In genomic region chr7:127589901-127590300, GRCh38 we compare ENCODE assay signal across 13 cellular contexts. TPM values are rescaled to one million over a fixed set of nuclear protein-coding genes. Genes with fewer than 3 reads are reported as not detected.
DNase-seq lines count a peak whose midpoint lies in the region; ATAC-seq and TF ChIP-seq lines count a peak whose summit lies in the region.
"Had no signal": no experiment of that assay in that cellular context is flagged by ENCODE, and none has a peak within 500 bp of the region (broad histone marks: within the 10 kb centered on the region; RNA-seq: fewer than 3 reads in every experiment).

No MANE protein-coding gene starts in this region.

- no peaks in the 10 kb centered on the region for H3K27me3 Mint-ChIP-seq in activated T-cell treated with anti-CD3 and anti-CD28 coated beads, Interleukin-2, amount 50 U/mL, for 4 hours (ENCODE audit: low read depth)
- peaks cover 21% of the 10 kb centered on the region for H3K27me3 Mint-ChIP-seq in endodermal cell (ENCODE audit: insufficient read depth)

- H3K27ac Mint-ChIP-seq in endodermal cell: no peak overlapping the region

- 95 to 100% methylated on average over 1 to 3 of the region's 3 CpGs for WGBS in endodermal cell (ENCODE audit: insufficient coverage in 1 of 2, insufficient read length in 1 of 2), 2 experiments

- CTCF ChIA-PET in Panc1 (lab: Charles Lee): no interaction called here

- DNase-seq in activated T-cell treated with anti-CD3 and anti-CD28 coated beads, Interleukin-2, amount 50 U/mL, for 4 hours: no peak
- no peak for DNase-seq in activated T-cell treated with anti-CD3 and anti-CD28 coated beads, Interleukin-2, amount 50 U/mL, for 1 hour
- no peak for DNase-seq in Panc1 (ENCODE audit: low read depth, low spot score)
- DNase-seq in endodermal cell: no peak
- no peak for DNase-seq in NOMO-1 treated with DMSO at 0.1 percent for 48 hours (lab: John Stamatoyannopoulos, UW; ENCODE audit: unreplicated experiment)
- DNase-seq in NCI-H2171 (lab: John Stamatoyannopoulos, UW): no peak
- DNase-seq in D341Med (ENCODE audit: low spot score): no peak
- DNase-seq: RPMI8226; stimulated activated naive CD4-positive, alpha-beta T cell had no signal

- BruUV-seq in Panc1 (replicated peaks; lab: Mats Ljungman, UMichigan): no TSS peak

- peaks cover 19% of the 10 kb centered on the region for H3K4me1 ChIP-seq in Panc1 (ENCODE audit: control insufficient read depth, insufficient read depth, low read length)
- peaks cover 11% of the 10 kb centered on the region for H3K4me1 ChIP-seq in endodermal cell (ENCODE audit: control insufficient read depth, insufficient read depth, low read length)
- H3K4me1 ChIP-seq in skeletal muscle satellite cell (ENCODE audit: control insufficient read depth, insufficient read depth, low read length): peaks cover 17% of the 10 kb centered on the region

- intact Hi-C loops in Panc1 (cut with micrococcal nuclease; ENCODE audit: unreplicated experiment): no loop called here

- no peak for ATAC-seq in activated T-cell treated with anti-CD3 and anti-CD28 coated beads, Interleukin-2, amount 50 U/mL, for 4 hours
- ATAC-seq in Panc1: no peak

- peaks cover 35% of the 10 kb centered on the region for H3K4me1 Mint-ChIP-seq in activated T-cell treated with anti-CD3 and anti-CD28 coated beads, Interleukin-2, amount 50 U/mL, for 4 hours (ENCODE audit: low read depth)
- H3K4me1 Mint-ChIP-seq in endodermal cell: peaks cover 10% of the 10 kb centered on the region

- POLR2A ChIA-PET in Panc1 (lab: Charles Lee): no interaction called here

- H3K27me3 ChIP-seq in Panc1 (ENCODE audit: control insufficient read depth, insufficient read depth, low read length): no peaks in the 10 kb centered on the region
- H3K27me3 ChIP-seq in endodermal cell (ENCODE audit: control insufficient read depth, insufficient read depth, low read length, poor library complexity, severe bottlenecking): no peaks in the 10 kb centered on the region
- H3K27me3 ChIP-seq in skeletal muscle satellite cell (ENCODE audit: control insufficient read depth, insufficient read depth, low read length): no peaks in the 10 kb centered on the region

- H3K27ac ChIP-seq in Panc1 (ENCODE audit: low read length) (0 out of 2 replicates have a peak overlapping the region, but pooled peaks have one; percentile 3), endodermal cell (ENCODE audit: low read depth, low read length) (no peak overlapping the region)
- H3K27ac ChIP-seq: epithelial cell of prostate had no signal

- peaks cover 13% of the 10 kb centered on the region for H3K36me3 Mint-ChIP-seq in activated T-cell treated with anti-CD3 and anti-CD28 coated beads, Interleukin-2, amount 50 U/mL, for 4 hours (ENCODE audit: insufficient read depth)
- peaks cover 24% of the 10 kb centered on the region for H3K36me3 Mint-ChIP-seq in endodermal cell (ENCODE audit: low read depth)

- peak overlapping the region; percentile 91 for H3K4me2 ChIP-seq in skeletal muscle satellite cell (ENCODE audit: low read length)

- H3K9me3 ChIP-seq in Panc1 (ENCODE audit: control insufficient read depth, insufficient read depth, low read depth, low read length) (no peaks in the 10 kb centered on the region), endodermal cell (ENCODE audit: control insufficient read depth, low read length) (peaks cover 5% of the 10 kb centered on the region), skeletal muscle satellite cell (replicated peaks; ENCODE audit: low read length) (no peaks in the 10 kb centered on the region)

- H3K9ac ChIP-seq in endodermal cell (ENCODE audit: extremely low read depth, low read length, poor library complexity, severe bottlenecking) (no peak overlapping the region), skeletal muscle satellite cell (ENCODE audit: low read depth, low read length) (no peak overlapping the region)

- H3K9me3 Mint-ChIP-seq in activated T-cell treated with anti-CD3 and anti-CD28 coated beads, Interleukin-2, amount 50 U/mL, for 4 hours: no peaks in the 10 kb centered on the region
- H3K9me3 Mint-ChIP-seq in endodermal cell: no peaks in the 10 kb centered on the region

- H3K4me3 ChIP-seq in Panc1 (ENCODE audit: low read depth in 2 of 2, low read length in 2 of 2) (no peak overlapping the region), endodermal cell (ENCODE audit: low read length) (peak overlapping the region; percentile 89), skeletal muscle satellite cell (ENCODE audit: low read length) (peak overlapping the region; percentile 99)

- H3K4me3 Mint-ChIP-seq in activated T-cell treated with anti-CD3 and anti-CD28 coated beads, Interleukin-2, amount 50 U/mL, for 4 hours: peak overlapping the region; percentile 93
- peak overlapping the region; percentile 83 for H3K4me3 Mint-ChIP-seq in endodermal cell

- TF ChIP-seq CTCF in Panc1 (IDR thresholded peaks at IDR 0.05) (no peak), endodermal cell (conservative IDR thresholded peaks at IDR 0.05) (no peak)

- peaks cover 1% of the 10 kb centered on the region; the same call in 1 of the 2 replicates for H3K36me3 ChIP-seq in Panc1 (ENCODE audit: control insufficient read depth, insufficient read depth, low read length)
- peaks cover 21% of the 10 kb centered on the region for H3K36me3 ChIP-seq in endodermal cell (ENCODE audit: control insufficient read depth, insufficient read depth, low read length)
- peaks cover 19% of the 10 kb centered on the region for H3K36me3 ChIP-seq in skeletal muscle satellite cell (ENCODE audit: insufficient read depth, low read length)

- in situ Hi-C loops in Panc1 (cut with HindIII; ENCODE audit: low pct_unique_long_range_greater_than_20kb, low sequenced_read_pairs): no loop called here

RNA-seq across cellular contexts. Expression of gene ARF5, which starts 1.7 kb away (rescaled TPM):
- total RNA-seq in activated T-cell treated with anti-CD3 and anti-CD28 coated beads, Interleukin-2, amount 50 U/mL, for 4 hours: 100 to 1,000 TPM in 2 of 3 donors, 10 to 100 TPM in 1; 94.0 to 116 (median 104) TPM
- total RNA-seq in Panc1 (2021; ENCODE audit: unreplicated experiment) (155 TPM), endodermal cell (100 to 1,000 TPM; 234 to 277 TPM)
- 271 TPM for polyA plus RNA-seq in Panc1 (2012; ENCODE audit: insufficient read length)
- 198 TPM for polyA plus RNA-seq in endodermal cell (2013, experiment 1 of 2)
- 184 TPM for polyA plus RNA-seq in endodermal cell (2013, experiment 2 of 2)
- total RNA-seq in skeletal muscle satellite cell (2012; rRNA removed): 112 and 124 TPM in 2 replicates

RNA-seq across cellular contexts. Expression of gene FSCN3, which starts 3.6 kb away (rescaled TPM):
- 1 to 10 TPM; 1.2 to 2.2 (median 1.7) TPM for total RNA-seq in activated T-cell treated with anti-CD3 and anti-CD28 coated beads, Interleukin-2, amount 50 U/mL, for 4 hours
- total RNA-seq in Panc1 (2021; ENCODE audit: unreplicated experiment) (1.1 TPM), endodermal cell (1 to 10 TPM; 1.9 to 2.2 TPM)
- polyA plus RNA-seq in Panc1 (2012; ENCODE audit: insufficient read length): not detected
- polyA plus RNA-seq in endodermal cell (2013, experiment 1 of 2): 1.2 TPM
- polyA plus RNA-seq in endodermal cell (2013, experiment 2 of 2): 2.1 TPM
- total RNA-seq in skeletal muscle satellite cell (2012; rRNA removed): 0.66 and 2.8 TPM in 2 replicates

RNA-seq across cellular contexts. Expression of gene GCC1, which starts 4.5 kb away (rescaled TPM):
- 10 to 100 TPM; 16.2 to 19.1 (median 18.5) TPM for total RNA-seq in activated T-cell treated with anti-CD3 and anti-CD28 coated beads, Interleukin-2, amount 50 U/mL, for 4 hours
- total RNA-seq in Panc1 (2021; ENCODE audit: unreplicated experiment) (19.1 TPM), endodermal cell (10 to 100 TPM; 14.8 to 15.3 TPM)
- polyA plus RNA-seq in Panc1 (2012; ENCODE audit: insufficient read length): 15.0 TPM
- 11.7 TPM for polyA plus RNA-seq in endodermal cell (2013, experiment 1 of 2)
- polyA plus RNA-seq in endodermal cell (2013, experiment 2 of 2): 8.9 TPM
- 13.8 and 13.9 TPM in 2 replicates for total RNA-seq in skeletal muscle satellite cell (2012; rRNA removed)

RNA-seq across cellular contexts. Expression of gene PAX4, which starts 28.0 kb away (rescaled TPM):
- total RNA-seq in activated T-cell treated with anti-CD3 and anti-CD28 coated beads, Interleukin-2, amount 50 U/mL, for 4 hours: not detected
- not detected for total RNA-seq in Panc1 (2021; ENCODE audit: unreplicated experiment)
- not detected for polyA plus RNA-seq in Panc1 (2012; ENCODE audit: insufficient read length)
- total RNA-seq in endodermal cell: under 1 TPM in 1 of 2 donors, not detected in 1; 0.24 TPM
- not detected for polyA plus RNA-seq in endodermal cell (2013, experiment 1 of 2)
- 0.25 TPM for polyA plus RNA-seq in endodermal cell (2013, experiment 2 of 2)
- not detected in 2 replicates for total RNA-seq in skeletal muscle satellite cell (2012; rRNA removed)
- total RNA-seq: H4, myocyte had no signal

Comparison
In these comparisons a context has a peak if more than half of its experiments do, and no peak if none do; other contexts are left out.
1. H3K4me3 ChIP-seq: peak in endodermal cell (single experiment) and skeletal muscle satellite cell (single experiment); none in Panc1 (0 of 2).